8 cellular contexts compared by ENCODE assay signal in the genomic region with DNA sequence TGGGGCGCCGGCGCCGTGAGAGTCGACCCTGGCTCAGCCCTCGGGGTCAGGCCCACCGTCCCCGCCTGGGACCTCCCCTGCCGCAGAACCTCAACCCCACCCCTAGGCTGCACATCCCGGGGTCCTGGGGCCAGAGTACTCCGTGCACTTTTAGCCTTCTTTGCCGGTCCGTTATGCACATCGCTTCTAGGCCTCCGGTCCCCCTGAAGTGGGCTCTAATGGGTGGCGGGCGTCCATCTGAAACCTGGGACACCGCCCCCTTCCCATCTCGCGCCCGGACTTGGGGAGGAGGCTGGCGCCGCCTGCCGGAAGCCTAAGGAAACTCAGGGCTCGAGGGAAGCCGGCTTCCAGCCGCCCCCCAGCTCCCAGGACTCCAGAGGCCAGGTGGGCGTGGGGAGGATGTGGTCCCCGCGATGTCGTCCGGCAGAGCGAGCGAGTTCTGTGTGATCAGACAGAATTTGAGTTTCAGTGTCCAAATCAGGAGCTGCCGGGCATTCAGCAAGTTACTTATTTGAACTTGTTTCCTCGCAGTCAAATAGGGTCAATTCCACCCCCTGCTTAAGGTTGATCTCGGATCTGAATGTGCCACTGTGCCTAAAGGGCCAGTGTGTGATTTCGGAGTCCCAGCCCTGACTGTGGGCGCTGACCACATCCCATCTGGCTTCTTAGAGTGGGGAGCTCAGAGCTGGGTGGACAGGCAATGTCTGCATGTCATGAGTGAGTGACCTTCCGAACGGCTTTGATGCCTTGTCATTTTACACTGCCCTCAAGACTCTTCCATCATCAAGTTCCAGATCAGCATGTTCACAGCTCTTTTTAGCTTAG. TPM values are rescaled to one million over a fixed set of nuclear protein-coding genes. Genes with fewer than 3 reads are reported as not detected.
A peak's percentile ranks its signal among the peaks of the same experiment; 100 is the strongest.
DNase-seq lines count a peak whose midpoint lies in the region; ATAC-seq and TF ChIP-seq lines count a peak whose summit lies in the region.

No MANE protein-coding gene starts in this region.

- POLR2A ChIA-PET in activated CD8-positive, alpha-beta T cell treated with anti-CD3 and anti-CD28 coated beads for 36 hours (lab: Charles Lee) = interaction anchor here (1.2 kb wide), 1 partner anchor 11 kb away, joined by 5 read pairs; no protein-coding TSS in a partner anchor

- no peak for TF ChIP-seq EP300 in esophagus muscularis mucosa (IDR thresholded peaks at IDR 0.05)

- H3K27me3 ChIP-seq in MG63 (peaks cover 7% of the 10 kb centered on the region), esophagus muscularis mucosa (peaks cover 0 to 86% (median 35%) of the 10 kb centered on the region in 4 donors)

- peaks cover 20 to 40% (median 36%) of the 10 kb centered on the region in 4 donors for H3K4me1 ChIP-seq in esophagus muscularis mucosa

- H3K4me1 Mint-ChIP-seq in activated CD8-positive, alpha-beta T cell treated with anti-CD3 and anti-CD28 coated beads for 36 hours (ENCODE audit: low read depth) = peaks cover 31% of the 10 kb centered on the region
- peaks cover 20% of the 10 kb centered on the region for H3K4me1 Mint-ChIP-seq in neural crest cell

- DNase-seq in DMS153 treated with DMSO at 0.1 percent for 48 hours (lab: John Stamatoyannopoulos, UW; ENCODE audit: unreplicated experiment) = peak; percentile 16
- no peak for DNase-seq in DMS153 (lab: John Stamatoyannopoulos, UW)
- peak; percentile 22 for DNase-seq in MG63
- peak; percentile 58 for DNase-seq in activated CD8-positive, alpha-beta T cell treated with anti-CD3 and anti-CD28 coated beads for 36 hours
- no peak for DNase-seq in esophagus muscularis mucosa (ENCODE audit: extremely low spot score)
- DNase-seq in neural crest cell (ENCODE audit: low read depth, low spot score) = peak; percentile 53

- H3K9me3 ChIP-seq in MG63 (no peaks in the 10 kb centered on the region), esophagus muscularis mucosa (no peaks in the 10 kb centered on the region)

- CTCF ChIA-PET in activated CD8-positive, alpha-beta T cell treated with anti-CD3 and anti-CD28 coated beads for 36 hours (lab: Charles Lee) = interaction anchor here (0.7 to 7.3 kb wide), 35 partner anchors 9 to 278 kb away, joined by 3 to 82 read pairs (median 5); partner anchors contain the start of genes CPXM1 and EBF4

- ATAC-seq in activated CD8-positive, alpha-beta T cell treated with anti-CD3 and anti-CD28 coated beads for 36 hours = peak; percentile 35
- no peak for ATAC-seq in GM19452 (IDR thresholded peaks at IDR 0.05; ENCODE audit: unreplicated experiment)
- ATAC-seq in HG03139 (IDR thresholded peaks at IDR 0.05; ENCODE audit: unreplicated experiment) = no peak

- H3K27ac ChIP-seq in esophagus muscularis mucosa (replicated peaks in 1 of 4) = no peak overlapping the region

- H3K36me3 ChIP-seq in MG63 (no peaks in the 10 kb centered on the region), esophagus muscularis mucosa (peaks cover 0 to 10% (median 0%) of the 10 kb centered on the region in 4 donors)

- no peak overlapping the region for H3K27ac Mint-ChIP-seq in activated CD8-positive, alpha-beta T cell treated with anti-CD3 and anti-CD28 coated beads for 36 hours
- H3K27ac Mint-ChIP-seq in neural crest cell (ENCODE audit: unreplicated experiment) = no peak overlapping the region

- H3K9me3 Mint-ChIP-seq in activated CD8-positive, alpha-beta T cell treated with anti-CD3 and anti-CD28 coated beads for 36 hours = no peaks in the 10 kb centered on the region
- H3K9me3 Mint-ChIP-seq in neural crest cell = no peaks in the 10 kb centered on the region

- TF ChIP-seq POLR2A in esophagus muscularis mucosa (IDR thresholded peaks at IDR 0.05; ENCODE audit: low read depth) = no peak

- intact Hi-C loops in activated CD8-positive, alpha-beta T cell treated with anti-CD3 and anti-CD28 coated beads for 36 hours (cut with micrococcal nuclease) = no loop called here
- intact Hi-C loops in esophagus muscularis mucosa (cut with DNase I) = loop anchor here (5.0 to 10.0 kb wide), 2 partner anchors 61 to 228 kb away; partner anchors contain the start of gene EBF4

- peaks cover 29% of the 10 kb centered on the region for H3K27me3 Mint-ChIP-seq in activated CD8-positive, alpha-beta T cell treated with anti-CD3 and anti-CD28 coated beads for 36 hours
- H3K27me3 Mint-ChIP-seq in neural crest cell (ENCODE audit: low read depth) = peaks cover 79% of the 10 kb centered on the region

- 16% methylated on average over 18 of the region's 41 CpGs for WGBS in esophagus muscularis mucosa

- peak overlapping the region; percentile 74 for H3K4me3 Mint-ChIP-seq in activated CD8-positive, alpha-beta T cell treated with anti-CD3 and anti-CD28 coated beads for 36 hours
- H3K4me3 Mint-ChIP-seq in neural crest cell = peak overlapping the region; percentile 79

- peak overlapping the region; percentile 30 for H3K4me3 ChIP-seq in MG63
- peak overlapping the region; percentile 45 to 64 (median 49) for H3K4me3 ChIP-seq in esophagus muscularis mucosa

- no peaks in the 10 kb centered on the region for H3K36me3 Mint-ChIP-seq in activated CD8-positive, alpha-beta T cell treated with anti-CD3 and anti-CD28 coated beads for 36 hours (ENCODE audit: low read depth)
- peaks cover 7% of the 10 kb centered on the region for H3K36me3 Mint-ChIP-seq in neural crest cell (ENCODE audit: low read depth)

- TF ChIP-seq CTCF in activated CD8-positive, alpha-beta T cell treated with anti-CD3 and anti-CD28 coated beads for 36 hours (IDR thresholded peaks at IDR 0.05) = peak; percentile 76
- TF ChIP-seq CTCF in esophagus muscularis mucosa (IDR thresholded peaks at IDR 0.05) (peak; percentile 34 to 61 (median 35)), neural crest cell (conservative IDR thresholded peaks at IDR 0.05) (peak; percentile 73)

RNA-seq across cellular contexts. Expression of gene CPXM1, which starts 47.6 kb away (rescaled TPM):
- 1.2 TPM in 1 of 2 replicates, not detected in the other for total RNA-seq in MG63 (2014; rRNA removed; shearing (Covaris generic); ENCODE audit: low replicate concordance)
- total RNA-seq in activated CD8-positive, alpha-beta T cell treated with anti-CD3 and anti-CD28 coated beads for 36 hours = 1 to 10 TPM; 2.0 to 2.9 TPM
- total RNA-seq in esophagus muscularis mucosa (1 to 10 TPM in 1 of 4 donors, under 1 TPM in 2, not detected in 1; 0.17 to 1.3 (median 0.45) TPM), neural crest cell (200 and 218 TPM in 2 replicates)

Comparison
In these comparisons a context has a peak if more than half of its experiments do, and no peak if none do; other contexts are left out.
1. DNase-seq: peak in DMS153 treated with DMSO at 0.1 percent for 48 hours (single experiment), MG63 (single experiment), activated CD8-positive, alpha-beta T cell treated with anti-CD3 and anti-CD28 coated beads for 36 hours (single experiment) and neural crest cell (single experiment); none in DMS153 (single experiment) and esophagus muscularis mucosa (single experiment).
2. RNA of gene CPXM1, which starts 47.6 kb away (total RNA-seq): 200 to 218 TPM in neural crest cell; 2.0 to 2.9 TPM in activated CD8-positive, alpha-beta T cell treated with anti-CD3 and anti-CD28 coated beads for 36 hours, 1.2 TPM in MG63 and 0.17 to 1.3 TPM in esophagus muscularis mucosa; every median in the first group is over 10 times any median in the second.
3. Peak in every context shown above with its lines, with median percentiles within 50 percentile points of each other: CTCF ChIP-seq.